Comparison of ENCODE assay signal across 9 cellular contexts in the genomic region with DNA sequence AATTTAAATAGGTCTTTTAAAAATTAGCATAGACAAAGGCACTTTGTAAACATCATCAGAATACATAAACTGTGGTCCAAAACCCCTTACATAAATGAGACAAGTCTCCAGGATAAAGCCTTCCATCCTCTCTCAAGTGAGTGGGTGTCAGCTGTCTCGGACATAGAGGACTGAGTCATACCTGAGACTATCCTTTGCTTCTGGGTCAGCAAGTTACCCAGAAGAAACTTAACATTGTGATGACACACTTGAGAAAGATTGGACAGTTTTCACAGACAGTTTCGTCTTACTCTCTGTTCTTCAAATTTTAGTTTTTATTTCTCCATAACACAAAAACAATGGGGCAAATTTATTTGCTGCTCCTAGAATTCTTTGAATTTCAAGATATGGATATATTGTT.
DNase-seq lines count a peak whose midpoint lies in the region; ATAC-seq and TF ChIP-seq lines count a peak whose summit lies in the region.
"Had no signal": no experiment of that assay in that cellular context is flagged by ENCODE, and none has a peak within 500 bp of the region (broad histone marks: within the 10 kb centered on the region; RNA-seq: fewer than 3 reads in every experiment).

No MANE protein-coding gene starts in this region.

- no peaks in the 10 kb centered on the region for H3K9me3 Mint-ChIP-seq in activated T-cell treated with anti-CD3 and anti-CD28 coated beads, Interleukin-2, amount 50 U/mL, for 24 hours

- peaks cover 4% of the 10 kb centered on the region for H3K27me3 Mint-ChIP-seq in activated T-cell treated with anti-CD3 and anti-CD28 coated beads, Interleukin-2, amount 50 U/mL, for 24 hours

- H3K4me3 ChIP-seq in GM12865 (ENCODE audit: low read depth, low read length) (no peak overlapping the region), tibial artery (no peak overlapping the region)

- H3K4me1 Mint-ChIP-seq in activated T-cell treated with anti-CD3 and anti-CD28 coated beads, Interleukin-2, amount 50 U/mL, for 24 hours (ENCODE audit: low read depth), result no peaks in the 10 kb centered on the region

- DNase-seq in GM12865 (ENCODE audit: low read depth) (peak; percentile 29), foreskin keratinocyte (peak in 1 of 2 donors; percentile 53), substantia nigra (lab: John Stamatoyannopoulos, UW) (no peak), tibial artery (no peak), amniotic stem cell (lab: John Stamatoyannopoulos, UW) (no peak)
- DNase-seq in activated T-cell treated with anti-CD3 and anti-CD28 coated beads, Interleukin-2, amount 50 U/mL, for 24 hours, result no peak
- DNase-seq: NCI-H524 treated with DMSO at 0.1 percent for 48 hours had no signal

- H3K36me3 ChIP-seq in tibial artery, result no peaks in the 10 kb centered on the region

- ATAC-seq in GM21515 (IDR thresholded peaks at IDR 0.05; ENCODE audit: unreplicated experiment), result peak; percentile 75
- peak; percentile 82 for ATAC-seq in HG03520 (IDR thresholded peaks at IDR 0.05; ENCODE audit: unreplicated experiment)
- peak; percentile 55 for ATAC-seq in foreskin keratinocyte

- no peak overlapping the region for H3K27ac Mint-ChIP-seq in activated T-cell treated with anti-CD3 and anti-CD28 coated beads, Interleukin-2, amount 50 U/mL, for 24 hours

- no peak for TF ChIP-seq CTCF in GM12865 (IDR thresholded peaks at IDR 0.05; ENCODE audit: insufficient read depth, low read depth, low read length, missing control alignments)
- no peak for TF ChIP-seq CTCF in foreskin keratinocyte (conservative IDR thresholded peaks at IDR 0.05)
- TF ChIP-seq CTCF in tibial artery (IDR thresholded peaks at IDR 0.05), result no peak

- H3K27ac ChIP-seq in foreskin keratinocyte, result peak overlapping the region; percentile 22
- H3K27ac ChIP-seq in substantia nigra (ENCODE audit: low read depth, low read length, poor library complexity, severe bottlenecking), result no peak overlapping the region
- no peak overlapping the region for H3K27ac ChIP-seq in tibial artery

- no peaks in the 10 kb centered on the region for H3K27me3 ChIP-seq in foreskin keratinocyte
- no peaks in the 10 kb centered on the region for H3K27me3 ChIP-seq in tibial artery

- H3K4me3 Mint-ChIP-seq in activated T-cell treated with anti-CD3 and anti-CD28 coated beads, Interleukin-2, amount 50 U/mL, for 24 hours, result no peak overlapping the region

- H3K9me3 ChIP-seq in tibial artery, result no peaks in the 10 kb centered on the region

- H3K36me3 Mint-ChIP-seq in activated T-cell treated with anti-CD3 and anti-CD28 coated beads, Interleukin-2, amount 50 U/mL, for 24 hours (ENCODE audit: low read depth), result no peaks in the 10 kb centered on the region

- intact Hi-C loops in tibial artery (cut with DNase I; ENCODE audit: low total_unique reads), result no loop called here

- no peaks in the 10 kb centered on the region for H3K4me1 ChIP-seq in foreskin keratinocyte
- H3K4me1 ChIP-seq in tibial artery, result peaks cover 0 to 7% (median 0%) of the 10 kb centered on the region in 4 donors
